7 cellular contexts compared by ENCODE assay signal in the genomic region with DNA sequence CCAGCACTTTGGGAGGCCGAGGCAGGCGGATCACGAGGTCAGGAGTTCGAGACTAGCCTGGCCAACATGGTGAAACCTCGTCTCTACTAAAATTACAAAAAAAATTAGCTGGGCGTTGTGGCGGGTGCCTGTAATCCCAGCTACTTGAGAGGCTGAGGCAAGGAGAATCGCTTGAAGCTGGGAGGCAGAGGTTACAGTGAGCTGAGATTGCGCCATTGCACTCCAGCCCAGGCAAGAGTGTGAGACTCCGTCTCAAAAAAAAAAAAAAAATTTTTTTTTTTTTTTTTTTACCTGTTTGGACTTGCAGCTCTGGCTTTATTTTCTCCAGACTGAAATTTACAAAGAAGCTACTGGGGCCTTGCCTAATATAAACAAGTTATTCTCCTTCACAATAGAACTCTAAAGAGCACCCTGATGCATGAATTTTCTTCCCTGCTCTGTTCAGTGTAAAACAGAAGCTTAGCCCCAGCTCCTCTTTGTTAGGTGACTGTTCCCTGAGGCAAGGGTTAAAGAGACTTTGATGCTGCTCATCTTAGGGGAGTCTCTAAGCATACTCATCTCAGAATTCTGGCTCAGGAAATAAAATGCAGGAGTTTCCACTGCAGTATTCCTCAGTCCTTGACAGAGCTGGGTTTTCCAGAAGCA. TPM values are rescaled to one million over a fixed set of nuclear protein-coding genes. Genes with fewer than 3 reads are reported as not detected.
DNase-seq lines count a peak whose midpoint lies in the region; ATAC-seq, FAIRE-seq and TF ChIP-seq lines count a peak whose summit lies in the region.
"Not testable (repeated sequence)": the region's sequence is repeated elsewhere in the genome, so short reads cannot be mapped to it uniquely, and the experiment has no call there.

No MANE protein-coding gene starts in this region.

- TF ChIP-seq CTCF in HFFc6 (IDR thresholded peaks at IDR 0.05); RWPE2 (IDR thresholded peaks at IDR 0.05; ENCODE audit: poor library complexity, severe bottlenecking); endothelial cell of umbilical vein (IDR thresholded peaks at IDR 0.05; ENCODE audit: extremely low read depth in 1 of 2, insufficient read depth in 1 of 2, low read depth in 1 of 2, low read length in 2 of 2); foreskin keratinocyte (conservative IDR thresholded peaks at IDR 0.05); type B pancreatic cell (conservative IDR thresholded peaks at IDR 0.05): not testable (repeated sequence)

- H3K27ac Mint-ChIP-seq in HFFc6 (peak overlapping the region; percentile 11; the same call in 1 of the 2 replicates), type B pancreatic cell (peak overlapping the region; percentile 85)

- H3K36me3 ChIP-seq in RWPE2 (ENCODE audit: low read depth); endothelial cell of umbilical vein (ENCODE audit: control insufficient read depth in 2 of 2, extremely low read depth in 1 of 2, insufficient read depth in 2 of 2, low read length in 2 of 2); mucosa of stomach (ENCODE audit: control insufficient read depth, insufficient read depth, low read length): not testable (repeated sequence)

- not testable (repeated sequence) for H3K4me2 ChIP-seq in endothelial cell of umbilical vein (ENCODE audit: insufficient read depth, low read length)

- H2AFZ ChIP-seq in endothelial cell of umbilical vein (ENCODE audit: low read depth, low read length): not testable (repeated sequence)

- H3K9me3 Mint-ChIP-seq in HFFc6, type B pancreatic cell: not testable (repeated sequence)

- not testable (repeated sequence) for DNase-seq in HFFc6; RWPE2 (ENCODE audit: low spot score); endothelial cell of umbilical vein (ENCODE audit: low read depth, low spot score); foreskin keratinocyte; type B pancreatic cell (ENCODE audit: extremely low spot score, unreplicated experiment)

- ATAC-seq in RWPE2 (ENCODE audit: low read depth) (peak; percentile 50), foreskin keratinocyte (peak; percentile 48)

- H3K27me3 Mint-ChIP-seq in HFFc6 (ENCODE audit: insufficient read depth); type B pancreatic cell: not testable (repeated sequence)

- POLR2A ChIA-PET in endothelial cell of umbilical vein (lab: Charles Lee): not testable (repeated sequence)

- CTCF ChIA-PET in endothelial cell of umbilical vein (lab: Charles Lee): interaction anchor here (1.6 to 2.4 kb wide), 3 partner anchors 11 to 19 kb away, joined by 4 to 15 read pairs (median 10); no protein-coding TSS in a partner anchor

- TF ChIP-seq POLR2A in endothelial cell of umbilical vein (IDR thresholded peaks at IDR 0.05; ENCODE audit: low read depth, low read length): not testable (repeated sequence)

- peak; percentile 31 for FAIRE-seq in endothelial cell of umbilical vein (lab: Jason Lieb, UNC)

- BruUV-seq in endothelial cell of umbilical vein (replicated peaks; lab: Mats Ljungman, UMichigan): not testable (repeated sequence)

- H3K27ac ChIP-seq in RWPE2 (ENCODE audit: poor library complexity, severe bottlenecking) (peak overlapping the region; percentile 75), foreskin keratinocyte (peak overlapping the region; percentile 23), skin epidermis (peak overlapping the region in 13 of 21 experiments; percentile 25 to 69 (median 47))
- H3K27ac ChIP-seq in endothelial cell of umbilical vein (ENCODE audit: insufficient read depth, low read depth, low read length): not testable (repeated sequence)

- H3K9ac ChIP-seq in endothelial cell of umbilical vein (replicated peaks; ENCODE audit: extremely low read depth, insufficient read depth, low read length): not testable (repeated sequence)
- peak overlapping the region; percentile 29 for H3K9ac ChIP-seq in mucosa of stomach (ENCODE audit: low read length)

- not testable (repeated sequence) for H3K36me3 Mint-ChIP-seq in HFFc6 (ENCODE audit: low read depth); type B pancreatic cell

- H3K9me3 ChIP-seq in RWPE2 (ENCODE audit: severe bottlenecking); endothelial cell of umbilical vein (replicated peaks; ENCODE audit: control insufficient read depth, insufficient read depth, low read length); mucosa of stomach (ENCODE audit: control insufficient read depth, low read length): not testable (repeated sequence)

- not testable (repeated sequence) for H3K9me1 ChIP-seq in endothelial cell of umbilical vein (replicated peaks; ENCODE audit: control insufficient read depth, extremely low read depth, insufficient read depth, low read length)

- H3K27me3 ChIP-seq in RWPE2 (ENCODE audit: insufficient read depth, poor library complexity, severe bottlenecking); endothelial cell of umbilical vein (ENCODE audit: control insufficient read depth in 2 of 2, insufficient read depth in 2 of 2, low read length in 2 of 2); foreskin keratinocyte; mucosa of stomach (ENCODE audit: control insufficient read depth, insufficient read depth, low read length): not testable (repeated sequence)

- dilution Hi-C loops in endothelial cell of umbilical vein (cut with MboI; ENCODE audit: extremely low pct_ligation_motif_present, low sequenced_read_pairs): not testable (repeated sequence)

- H4K20me1 ChIP-seq in endothelial cell of umbilical vein (replicated peaks; ENCODE audit: control insufficient read depth, extremely low read depth, insufficient read depth, low read length): not testable (repeated sequence)

- not testable (repeated sequence) for H3K4me3 Mint-ChIP-seq in HFFc6, type B pancreatic cell

- not testable (repeated sequence) for H3K79me2 ChIP-seq in endothelial cell of umbilical vein (ENCODE audit: control insufficient read depth, insufficient read depth, low read length)

- H3K4me1 ChIP-seq in RWPE2 (ENCODE audit: insufficient read depth, poor library complexity, severe bottlenecking): peaks cover 17% of the 10 kb centered on the region
- H3K4me1 ChIP-seq in endothelial cell of umbilical vein (ENCODE audit: control insufficient read depth, extremely low read depth, insufficient read depth, low read length); foreskin keratinocyte: not testable (repeated sequence)
- H3K4me1 ChIP-seq in mucosa of stomach (ENCODE audit: control insufficient read depth, insufficient read depth, low read length): peaks cover 48% of the 10 kb centered on the region

- not testable (repeated sequence) for H3K4me3 ChIP-seq in RWPE2 (ENCODE audit: severe bottlenecking); endothelial cell of umbilical vein (replicated peaks in 1 of 3; ENCODE audit: insufficient read depth in 1 of 3, low read depth in 1 of 3, low read length in 3 of 3); mucosa of stomach (ENCODE audit: low read length); skin epidermis

- not testable (repeated sequence) for H3K4me1 Mint-ChIP-seq in HFFc6 (ENCODE audit: low read depth); type B pancreatic cell (ENCODE audit: unreplicated experiment)

- intact Hi-C loops in endothelial cell of umbilical vein (cut with micrococcal nuclease): not testable (repeated sequence)

RNA-seq across cellular contexts. Expression of a gene that starts 25.7 kb away (rescaled TPM):
- 100 to 1,000 TPM; 223 to 296 (median 270) TPM for total RNA-seq in HFFc6 (2021; fragmentation: NEBNext Ultra II Directional; extraction: Animal tissue kit (Norgen Biotek cat#: 25700))
- total RNA-seq in endothelial cell of umbilical vein: 379 and 387 TPM in 2 replicates
- polyA plus RNA-seq in endothelial cell of umbilical vein: 562 and 651 TPM in 2 replicates
- 553 and 742 TPM in 2 replicates for polyA plus RNA-seq in endothelial cell of umbilical vein (2011; cell fraction: cytosol; rRNA removed)
- 209 and 261 TPM in 2 replicates for polyA plus RNA-seq in endothelial cell of umbilical vein (2011; cell fraction: nucleus; rRNA removed)
- polyA plus RNA-seq in endothelial cell of umbilical vein (2012): 535 and 641 TPM in 2 replicates
- 359 and 440 TPM in 2 replicates for polyA minus RNA-seq in endothelial cell of umbilical vein
- polyA minus RNA-seq in endothelial cell of umbilical vein (2011; cell fraction: cytosol; rRNA and poly(A)+ RNA removed): 331 TPM
- 39.5 and 52.0 TPM in 2 replicates for polyA minus RNA-seq in endothelial cell of umbilical vein (2011; cell fraction: nucleus; rRNA and poly(A)+ RNA removed)
- total RNA-seq in foreskin keratinocyte: 351 and 441 TPM in 2 replicates
- 518 and 606 TPM in 2 replicates for polyA plus RNA-seq in foreskin keratinocyte
- total RNA-seq in type B pancreatic cell (ENCODE audit: low replicate concordance): 428 and 470 TPM in 2 replicates
